ENCODE assay signal across 21 cellular contexts in genomic region chr5:58369513-58370156, GRCh38.
"Had no signal": no experiment of that assay in that cellular context is flagged by ENCODE, and none has a peak within 500 bp of the region (broad histone marks: within the 10 kb centered on the region; RNA-seq: fewer than 3 reads in every experiment).

No MANE protein-coding gene starts in this region.

- H3K27ac ChIP-seq: esophagus squamous epithelium, gastroesophageal sphincter, lower lobe of right lung, psoas muscle, spleen, tibial artery, upper lobe of left lung, vagina had no signal

- H3K27me3 ChIP-seq: esophagus squamous epithelium, gastroesophageal sphincter, spleen, tibial artery, upper lobe of left lung, vagina had no signal

- H3K4me1 ChIP-seq: esophagus squamous epithelium, gastroesophageal sphincter, lower lobe of right lung, psoas muscle, tibial artery, upper lobe of left lung, vagina had no signal

- ATAC-seq: gastroesophageal sphincter; left lobe of liver; lower lobe of right lung; psoas muscle; sciatic nerve; stimulated activated memory B cell treated with anti-CD40 and anti-IgM and Interleukin-4, amounts not matched to agents 10 μg/mL and 1 μg/mL and 100 μg/mL, for 72 hours had no signal

- DNase-seq: esophagus squamous epithelium; foreskin fibroblast; hippocampal formation; lower lobe of right lung; naive B cell; psoas muscle; retina; spleen; stimulated activated CD4-positive, alpha-beta T cell treated with anti-CD3 and anti-CD28 coated beads, Interleukin-15, amount 100 ng/mL, for 24 hours; stimulated activated CD4-positive, alpha-beta T cell treated with anti-CD3 and anti-CD28 coated beads, Interleukin-1b, Interleukin-23, amount 100 ng/mL, for 48 hours; stimulated activated CD4-positive, alpha-beta T cell treated with anti-CD3 and anti-CD28 coated beads, Interleukin-4, amount 100 ng/mL, for 24 hours; tibial artery; upper lobe of left lung had no signal

- H3K4me3 ChIP-seq: esophagus squamous epithelium, gastroesophageal sphincter, lower lobe of right lung, psoas muscle, spleen, tibial artery, upper lobe of left lung, vagina had no signal

- H3K27me3 Mint-ChIP-seq: memory B cell; naive B cell; stimulated activated memory B cell treated with anti-CD40 and anti-IgM and Interleukin-4, amounts not matched to agents 10 μg/mL and 1 μg/mL and 100 μg/mL, for 72 hours; stimulated activated naive CD8-positive, alpha-beta T cell treated with anti-CD3 and anti-CD28 coated beads, Interleukin-15, Interleukin-2, amounts not matched to agents 100 ng/mL and 50 ng/mL, for 24 hours had no signal

- H3K9me3 Mint-ChIP-seq: stimulated activated naive CD8-positive, alpha-beta T cell treated with anti-CD3 and anti-CD28 coated beads, Interleukin-15, Interleukin-2, amounts not matched to agents 100 ng/mL and 50 ng/mL, for 24 hours had no signal

- H3K4me1 Mint-ChIP-seq: memory B cell; naive B cell; nephron; stimulated activated memory B cell treated with anti-CD40 and anti-IgM and Interleukin-4, amounts not matched to agents 10 μg/mL and 1 μg/mL and 100 μg/mL, for 72 hours had no signal

- H3K27ac Mint-ChIP-seq: memory B cell; naive B cell; nephron; stimulated activated memory B cell treated with anti-CD40 and anti-IgM and Interleukin-4, amounts not matched to agents 10 μg/mL and 1 μg/mL and 100 μg/mL, for 72 hours; stimulated activated naive CD8-positive, alpha-beta T cell treated with anti-CD3 and anti-CD28 coated beads, Interleukin-15, Interleukin-2, amounts not matched to agents 100 ng/mL and 50 ng/mL, for 24 hours had no signal

- H3K4me3 Mint-ChIP-seq: memory B cell; naive B cell; nephron; stimulated activated memory B cell treated with anti-CD40 and anti-IgM and Interleukin-4, amounts not matched to agents 10 μg/mL and 1 μg/mL and 100 μg/mL, for 72 hours; stimulated activated naive CD8-positive, alpha-beta T cell treated with anti-CD3 and anti-CD28 coated beads, Interleukin-15, Interleukin-2, amounts not matched to agents 100 ng/mL and 50 ng/mL, for 24 hours had no signal

- H3K9me3 ChIP-seq: esophagus squamous epithelium, lower lobe of right lung, psoas muscle, tibial artery, upper lobe of left lung, vagina had no signal

- H3K36me3 ChIP-seq: esophagus squamous epithelium, gastroesophageal sphincter, lower lobe of right lung, spleen, tibial artery, upper lobe of left lung, vagina had no signal

- H3K36me3 Mint-ChIP-seq: memory B cell; naive B cell; stimulated activated memory B cell treated with anti-CD40 and anti-IgM and Interleukin-4, amounts not matched to agents 10 μg/mL and 1 μg/mL and 100 μg/mL, for 72 hours had no signal
